In the genomic region with DNA sequence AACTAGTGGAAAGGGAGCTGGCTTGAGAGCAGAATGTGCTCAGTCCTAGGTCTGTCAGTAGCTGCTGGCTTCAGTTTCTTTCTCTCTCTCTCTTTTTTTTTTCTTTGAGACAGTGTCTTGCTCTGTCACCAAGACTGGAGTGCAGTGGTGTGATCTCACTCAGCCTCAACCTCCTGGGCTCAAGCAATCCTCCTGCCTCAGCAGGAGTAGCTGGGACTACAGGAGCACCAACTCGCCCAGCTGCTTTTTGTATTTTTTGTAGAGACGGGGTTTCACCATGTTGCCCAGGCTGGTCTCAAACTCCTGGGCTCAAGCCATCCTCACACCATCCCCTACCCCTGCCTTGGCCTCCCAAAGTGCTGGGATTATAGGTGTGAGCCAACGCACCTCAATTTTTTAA, we compare ENCODE assay signal across 12 cellular contexts. TPM values are rescaled to one million over a fixed set of nuclear protein-coding genes. Genes with fewer than 3 reads are reported as not detected.
DNase-seq lines count a peak whose midpoint lies in the region; ATAC-seq, FAIRE-seq and TF ChIP-seq lines count a peak whose summit lies in the region.
"Not testable (repeated sequence)": the region's sequence is repeated elsewhere in the genome, so short reads cannot be mapped to it uniquely, and the experiment has no call there.
"Had no signal": no experiment of that assay in that cellular context is flagged by ENCODE, and none has a peak within 500 bp of the region (broad histone marks: within the 10 kb centered on the region; RNA-seq: fewer than 3 reads in every experiment).

No MANE protein-coding gene starts in this region.

- not testable (repeated sequence) for H3K4me3 ChIP-seq in BLaER1; endodermal cell (ENCODE audit: low read length); HepG2 (replicated peaks in 1 of 3; ENCODE audit: insufficient read depth in 1 of 3, low read depth in 2 of 3, low read length in 3 of 3); skeletal muscle satellite cell (ENCODE audit: low read length); uterus
- H3K4me3 ChIP-seq in Loucy (ENCODE audit: low read length, poor library complexity, severe bottlenecking): peak overlapping the region; percentile 34
- H3K4me3 ChIP-seq in fibroblast of the aortic adventitia (ENCODE audit: low read depth, low read length): peak overlapping the region; percentile 33

- H3K9me3 Mint-ChIP-seq in endodermal cell, nephron: not testable (repeated sequence)

- H3F3A ChIP-seq in Loucy (ENCODE audit: low read depth): not testable (repeated sequence)

- H3K9me3 ChIP-seq in BLaER1; Loucy (ENCODE audit: insufficient read depth, low read depth, low read length); endodermal cell (ENCODE audit: control insufficient read depth, low read length); HepG2 (ENCODE audit: low read length); skeletal muscle satellite cell (replicated peaks; ENCODE audit: low read length); uterus: not testable (repeated sequence)

- peaks cover 27% of the 10 kb centered on the region for H3K79me2 ChIP-seq in Loucy (ENCODE audit: insufficient read depth, low read length)
- not testable (repeated sequence) for H3K79me2 ChIP-seq in HepG2 (ENCODE audit: insufficient read depth, low read length)

- in situ Hi-C loops in HepG2 (cut with HindIII; ENCODE audit: extremely low pct_ligation_motif_present, low pct_unique_long_range_greater_than_20kb): not testable (repeated sequence)

- ATAC-seq in HepG2: not testable (repeated sequence)

- not testable (repeated sequence) for H3K27me3 ChIP-seq in BLaER1; Loucy (ENCODE audit: insufficient read depth, low read length, poor library complexity, severe bottlenecking); endodermal cell (ENCODE audit: control insufficient read depth, insufficient read depth, low read length, poor library complexity, severe bottlenecking); skeletal muscle satellite cell (ENCODE audit: control insufficient read depth, insufficient read depth, low read length); uterus
- peaks cover 22 to 56% of the 10 kb centered on the region in 2 experiments for H3K27me3 ChIP-seq in HepG2 (ENCODE audit: control insufficient read depth in 1 of 2, insufficient read depth in 2 of 2, low read length in 2 of 2)

- CTCF ChIA-PET in HepG2 (lab: Yijun Ruan, JAX; ENCODE audit: low intra/inter-chr PET ratio, low total read pairs): not testable (repeated sequence)

- H3K27me3 Mint-ChIP-seq in endodermal cell (ENCODE audit: insufficient read depth); nephron (ENCODE audit: low read depth): not testable (repeated sequence)

- not testable (repeated sequence) for H3K9me2 ChIP-seq in Loucy (replicated peaks; ENCODE audit: low read depth, low read length)

- not testable (repeated sequence) for H3K27ac Mint-ChIP-seq in endodermal cell
- H3K27ac Mint-ChIP-seq in nephron: peak overlapping the region; percentile 73 to 96 (median 89)

- H3K36me3 ChIP-seq in BLaER1: peaks cover 68% of the 10 kb centered on the region
- H3K36me3 ChIP-seq in Loucy (ENCODE audit: insufficient read depth, low read length); endodermal cell (ENCODE audit: control insufficient read depth, insufficient read depth, low read length); HepG2 (replicated peaks in 1 of 2; ENCODE audit: control insufficient read depth in 1 of 2, insufficient read depth in 2 of 2, low read length in 2 of 2); uterus: not testable (repeated sequence)
- H3K36me3 ChIP-seq in skeletal muscle satellite cell (ENCODE audit: insufficient read depth, low read length): peaks cover 21% of the 10 kb centered on the region

- POLR2A ChIA-PET in HepG2 (lab: Yijun Ruan, JAX): interaction anchor here (1.0 to 3.7 kb wide), 4 partner anchors 27 to 70 kb away, joined by 3 to 19 read pairs (median 10); partner anchors contain the start of genes CBLN3, KHNYN and NYNRIN

- H3K4me2 ChIP-seq in BLaER1: peak overlapping the region; percentile 99; the same call in 1 of the 2 replicates
- peak overlapping the region; percentile 97 for H3K4me2 ChIP-seq in Loucy (ENCODE audit: low read depth, low read length, poor library complexity, severe bottlenecking)
- not testable (repeated sequence) for H3K4me2 ChIP-seq in HepG2 (ENCODE audit: low read depth, low read length)
- H3K4me2 ChIP-seq in skeletal muscle satellite cell (ENCODE audit: low read length): peak overlapping the region; percentile 4

- TF ChIP-seq EP300 in HepG2 (IDR thresholded peaks at IDR 0.05; ENCODE audit: low read depth in 2 of 2, low read length in 2 of 2); HepG2 (CRISPR knock-in tag; IDR thresholded peaks at IDR 0.05; ENCODE audit: borderline replicate concordance): not testable (repeated sequence)

- H3K27ac ChIP-seq in BLaER1 (peak overlapping the region; percentile 4; the same call in 1 of the 2 replicates), uterus (peak overlapping the region; percentile 17 to 36)
- H3K27ac ChIP-seq in endodermal cell (ENCODE audit: low read depth, low read length); HepG2 (ENCODE audit: extremely low read length, insufficient read depth, low read length): not testable (repeated sequence)

- 73 to 95% methylated on average over 2 to 3 of the region's 3 CpGs for WGBS in endodermal cell (ENCODE audit: insufficient coverage in 1 of 2, insufficient read length in 1 of 2), 2 experiments
- 30% methylated on average over 3 of the region's 3 CpGs for WGBS in HepG2 (ENCODE audit: low lambda C conversion rate)

- H3K9ac ChIP-seq in BLaER1; endodermal cell (ENCODE audit: extremely low read depth, low read length, poor library complexity, severe bottlenecking); HepG2 (ENCODE audit: insufficient read depth, low read depth, low read length); skeletal muscle satellite cell (ENCODE audit: low read depth, low read length): not testable (repeated sequence)
- H3K9ac ChIP-seq in Loucy (ENCODE audit: low read depth, low read length, poor library complexity, severe bottlenecking): peak overlapping the region; percentile 45

- H3K4me3 Mint-ChIP-seq in endodermal cell: not testable (repeated sequence)
- peak overlapping the region; percentile 72 to 87 (median 83) for H3K4me3 Mint-ChIP-seq in nephron

- not testable (repeated sequence) for TF ChIP-seq CTCF in Loucy (conservative IDR thresholded peaks at IDR 0.05; ENCODE audit: low read length); endodermal cell (conservative IDR thresholded peaks at IDR 0.05); fibroblast of the aortic adventitia (IDR thresholded peaks at IDR 0.05; ENCODE audit: insufficient read depth, low read length); HepG2 (CRISPR knock-in tag; IDR thresholded peaks at IDR 0.05); nephron (IDR thresholded peaks at IDR 0.05; ENCODE audit: unreplicated experiment in 3 of 3); uterus (IDR thresholded peaks at IDR 0.05)

- H3K4me1 Mint-ChIP-seq in endodermal cell: not testable (repeated sequence)
- peaks cover 43% of the 10 kb centered on the region for H3K4me1 Mint-ChIP-seq in nephron

- peaks cover 14% of the 10 kb centered on the region; the same call in 1 of the 2 replicates for H4K20me1 ChIP-seq in BLaER1
- H4K20me1 ChIP-seq in Loucy (ENCODE audit: insufficient read depth, low read length, poor library complexity, severe bottlenecking); HepG2 (ENCODE audit: insufficient read depth, low read length): not testable (repeated sequence)

- DNase-seq in endodermal cell: peak; percentile 10
- DNase-seq in fibroblast of the aortic adventitia (ENCODE audit: low read depth); HepG2 (ENCODE audit: low spot score); uterus: not testable (repeated sequence)

- not testable (repeated sequence) for H2AFZ ChIP-seq in Loucy (ENCODE audit: low read length); HepG2 (ENCODE audit: low read length)

- TF ChIP-seq POLR2A in HepG2 (IDR thresholded peaks at IDR 0.05; ENCODE audit: insufficient read depth in 1 of 2, low read depth in 2 of 2, low read length in 2 of 2); uterus (IDR thresholded peaks at IDR 0.05): not testable (repeated sequence)

- H3K4me1 ChIP-seq in BLaER1 (peaks cover 66% of the 10 kb centered on the region), Loucy (ENCODE audit: insufficient read depth, low read length, poor library complexity, severe bottlenecking) (peaks cover 46% of the 10 kb centered on the region), HepG2 (ENCODE audit: insufficient read depth, low read length) (peaks cover 18% of the 10 kb centered on the region), skeletal muscle satellite cell (ENCODE audit: control insufficient read depth, insufficient read depth, low read length) (peaks cover 17% of the 10 kb centered on the region)
- not testable (repeated sequence) for H3K4me1 ChIP-seq in endodermal cell (ENCODE audit: control insufficient read depth, insufficient read depth, low read length); uterus

- FAIRE-seq in HepG2 (lab: Jason Lieb, UNC): not testable (repeated sequence)

- TF ChIP-seq RAD21 in HepG2 (CRISPR knock-in tag; IDR thresholded peaks at IDR 0.05): not testable (repeated sequence)

- BruUV-seq in HepG2 (replicated peaks; lab: Mats Ljungman, UMichigan): not testable (repeated sequence)

- H3K36me3 Mint-ChIP-seq in endodermal cell (ENCODE audit: low read depth): not testable (repeated sequence)
- peaks cover 46% of the 10 kb centered on the region for H3K36me3 Mint-ChIP-seq in nephron (ENCODE audit: low read depth)

- intact Hi-C loops in HepG2 (cut with micrococcal nuclease; ENCODE audit: unreplicated experiment): loop anchor here (2.0 kb wide), 1 partner anchor 35 kb away; no protein-coding TSS in a partner anchor
- intact Hi-C loops in uterus (cut with DNase I; ENCODE audit: low total_unique reads): not testable (repeated sequence)

RNA-seq across cellular contexts. Expression of gene NFATC4, which starts 3.6 kb away (rescaled TPM):
- total RNA-seq in endodermal cell (10 to 100 TPM; 24.8 to 34.1 TPM), fibroblast of the aortic adventitia (ENCODE audit: low replicate concordance) (77.9 and 221 TPM in 2 replicates), HepG2 (2016; rRNA removed; fragmentation: Illumina TruSeq; extraction: Trizol) (0.04 TPM in 1 of 2 replicates, not detected in the other), uterus (100 to 1,000 TPM in 1 of 4 donors, 10 to 100 TPM in 3; 25.6 to 187 (median 86.4) TPM)
- polyA plus RNA-seq in endodermal cell (2013, experiment 1 of 2): 90.1 TPM
- 70.2 TPM for polyA plus RNA-seq in endodermal cell (2013, experiment 2 of 2)
- not detected in 2 replicates for total RNA-seq in HepG2 (2016; cell fraction: cytosol; rRNA removed; fragmentation: Illumina TruSeq; extraction: Trizol; ENCODE audit: low read depth)
- 0.11 TPM in 1 of 2 replicates, not detected in the other for total RNA-seq in HepG2 (2016; cell fraction: insoluble cytoplasmic fraction; rRNA removed; fragmentation: Illumina TruSeq; extraction: Trizol)
- total RNA-seq in HepG2 (2016; cell fraction: membrane; rRNA removed; fragmentation: Illumina TruSeq; extraction: Trizol): not detected in 2 replicates
- total RNA-seq in HepG2 (2016; cell fraction: nucleus; rRNA removed; fragmentation: Illumina TruSeq; extraction: Trizol): 0.34 TPM in 1 of 2 replicates, not detected in the other
- 0.15 and 0.24 TPM in 2 replicates for polyA plus RNA-seq in HepG2 (2011; rRNA removed)
- 0.03 and 0.05 TPM in 2 replicates for polyA plus RNA-seq in HepG2 (2011; cell fraction: cytosol; rRNA removed)
- 1.6 and 2.4 TPM in 2 replicates for polyA plus RNA-seq in HepG2 (2011; cell fraction: nucleus; rRNA removed)
- polyA plus RNA-seq in HepG2 (2012): 0.17 and 0.40 TPM in 2 replicates
- polyA plus RNA-seq in HepG2 (2016; cell fraction: cytosol; fragmentation: Illumina TruSeq; extraction: Trizol; ENCODE audit: low read depth): not detected in 2 replicates
- polyA plus RNA-seq in HepG2 (2016; cell fraction: insoluble cytoplasmic fraction; fragmentation: Illumina TruSeq; extraction: Trizol; ENCODE audit: low read depth): not detected in 2 replicates
- not detected in 2 replicates for polyA plus RNA-seq in HepG2 (2016; cell fraction: membrane; fragmentation: Illumina TruSeq; extraction: Trizol; ENCODE audit: low read depth)
- polyA plus RNA-seq in HepG2 (2016; cell fraction: nucleus; fragmentation: Illumina TruSeq; extraction: Trizol; ENCODE audit: insufficient read depth, low read depth): 0.47 TPM in 1 of 2 replicates, not detected in the other
- polyA minus RNA-seq in HepG2 (2011; rRNA and poly(A)+ RNA removed; ENCODE audit: low replicate concordance): 0.32 TPM in 1 of 2 replicates, not detected in the other
- polyA minus RNA-seq in HepG2 (2011; cell fraction: cytosol; rRNA and poly(A)+ RNA removed): not detected in 2 replicates
- polyA minus RNA-seq in HepG2 (2011; cell fraction: nucleus; rRNA and poly(A)+ RNA removed): 0.37 and 0.39 TPM in 2 replicates
- 23.3 and 24.9 TPM in 2 replicates for total RNA-seq in skeletal muscle satellite cell (2012; rRNA removed)
- total RNA-seq: CD4-positive, CD25-positive, alpha-beta regulatory T cell had no signal
- polyA plus RNA-seq: CD4-positive, CD25-positive, alpha-beta regulatory T cell had no signal

RNA-seq across cellular contexts. Expression of gene NYNRIN, which starts 27.2 kb away (rescaled TPM):
- total RNA-seq in endodermal cell (10 to 100 TPM; 19.5 to 19.7 TPM), fibroblast of the aortic adventitia (ENCODE audit: low replicate concordance) (14.1 and 45.1 TPM in 2 replicates), HepG2 (2016; rRNA removed; fragmentation: Illumina TruSeq; extraction: Trizol) (1.1 and 1.3 TPM in 2 replicates), uterus (10 to 100 TPM in 3 of 4 donors, 1 to 10 TPM in 1; 4.9 to 51.1 (median 27.3) TPM)
- polyA plus RNA-seq in endodermal cell (2013, experiment 1 of 2): 26.5 TPM
- polyA plus RNA-seq in endodermal cell (2013, experiment 2 of 2): 26.2 TPM
- 0.09 and 0.10 TPM in 2 replicates for total RNA-seq in HepG2 (2016; cell fraction: cytosol; rRNA removed; fragmentation: Illumina TruSeq; extraction: Trizol; ENCODE audit: low read depth)
- 0.91 and 1.1 TPM in 2 replicates for total RNA-seq in HepG2 (2016; cell fraction: insoluble cytoplasmic fraction; rRNA removed; fragmentation: Illumina TruSeq; extraction: Trizol)
- 0.24 and 0.34 TPM in 2 replicates for total RNA-seq in HepG2 (2016; cell fraction: membrane; rRNA removed; fragmentation: Illumina TruSeq; extraction: Trizol)
- 1.0 and 1.4 TPM in 2 replicates for total RNA-seq in HepG2 (2016; cell fraction: nucleus; rRNA removed; fragmentation: Illumina TruSeq; extraction: Trizol)
- 0.63 and 0.95 TPM in 2 replicates for polyA plus RNA-seq in HepG2 (2011; rRNA removed)
- 0.39 and 0.44 TPM in 2 replicates for polyA plus RNA-seq in HepG2 (2011; cell fraction: cytosol; rRNA removed)
- polyA plus RNA-seq in HepG2 (2011; cell fraction: nucleus; rRNA removed): 2.0 and 2.1 TPM in 2 replicates
- polyA plus RNA-seq in HepG2 (2012): 1.8 and 5.9 TPM in 2 replicates
- 0.07 and 0.08 TPM in 2 replicates for polyA plus RNA-seq in HepG2 (2016; cell fraction: cytosol; fragmentation: Illumina TruSeq; extraction: Trizol; ENCODE audit: low read depth)
- 0.72 and 0.83 TPM in 2 replicates for polyA plus RNA-seq in HepG2 (2016; cell fraction: insoluble cytoplasmic fraction; fragmentation: Illumina TruSeq; extraction: Trizol; ENCODE audit: low read depth)
- 0.13 and 0.14 TPM in 2 replicates for polyA plus RNA-seq in HepG2 (2016; cell fraction: membrane; fragmentation: Illumina TruSeq; extraction: Trizol; ENCODE audit: low read depth)
- polyA plus RNA-seq in HepG2 (2016; cell fraction: nucleus; fragmentation: Illumina TruSeq; extraction: Trizol; ENCODE audit: insufficient read depth, low read depth): 1.2 and 1.5 TPM in 2 replicates
- polyA minus RNA-seq in HepG2 (2011; rRNA and poly(A)+ RNA removed; ENCODE audit: low replicate concordance): 2.4 TPM in 1 of 2 replicates, not detected in the other
- polyA minus RNA-seq in HepG2 (2011; cell fraction: cytosol; rRNA and poly(A)+ RNA removed): 1.4 and 1.5 TPM in 2 replicates
- 1.7 and 1.9 TPM in 2 replicates for polyA minus RNA-seq in HepG2 (2011; cell fraction: nucleus; rRNA and poly(A)+ RNA removed)
- total RNA-seq in skeletal muscle satellite cell (2012; rRNA removed): 1.3 and 1.8 TPM in 2 replicates

RNA-seq across cellular contexts. Expression of gene RIPK3, which starts 31.8 kb away (rescaled TPM):
- not detected for total RNA-seq in endodermal cell
- polyA plus RNA-seq in endodermal cell (2013, experiment 1 of 2): not detected
- not detected for polyA plus RNA-seq in endodermal cell (2013, experiment 2 of 2)
- total RNA-seq in fibroblast of the aortic adventitia (ENCODE audit: low replicate concordance): 0.99 and 3.0 TPM in 2 replicates
- total RNA-seq in HepG2 (2016; rRNA removed; fragmentation: Illumina TruSeq; extraction: Trizol): not detected in 2 replicates
- not detected in 2 replicates for total RNA-seq in HepG2 (2016; cell fraction: cytosol; rRNA removed; fragmentation: Illumina TruSeq; extraction: Trizol; ENCODE audit: low read depth)
- not detected in 2 replicates for total RNA-seq in HepG2 (2016; cell fraction: insoluble cytoplasmic fraction; rRNA removed; fragmentation: Illumina TruSeq; extraction: Trizol)
- total RNA-seq in HepG2 (2016; cell fraction: membrane; rRNA removed; fragmentation: Illumina TruSeq; extraction: Trizol): not detected in 2 replicates
- not detected in 2 replicates for total RNA-seq in HepG2 (2016; cell fraction: nucleus; rRNA removed; fragmentation: Illumina TruSeq; extraction: Trizol)
- polyA plus RNA-seq in HepG2 (2011; rRNA removed): not detected in 2 replicates
- polyA plus RNA-seq in HepG2 (2011; cell fraction: cytosol; rRNA removed): not detected in 2 replicates
- polyA plus RNA-seq in HepG2 (2011; cell fraction: nucleus; rRNA removed): not detected in 2 replicates
- polyA plus RNA-seq in HepG2 (2012): not detected in 2 replicates
- polyA plus RNA-seq in HepG2 (2016; cell fraction: cytosol; fragmentation: Illumina TruSeq; extraction: Trizol; ENCODE audit: low read depth): not detected in 2 replicates
- not detected in 2 replicates for polyA plus RNA-seq in HepG2 (2016; cell fraction: insoluble cytoplasmic fraction; fragmentation: Illumina TruSeq; extraction: Trizol; ENCODE audit: low read depth)
- polyA plus RNA-seq in HepG2 (2016; cell fraction: membrane; fragmentation: Illumina TruSeq; extraction: Trizol; ENCODE audit: low read depth): not detected in 2 replicates
- not detected in 2 replicates for polyA plus RNA-seq in HepG2 (2016; cell fraction: nucleus; fragmentation: Illumina TruSeq; extraction: Trizol; ENCODE audit: insufficient read depth, low read depth)
- polyA minus RNA-seq in HepG2 (2011; rRNA and poly(A)+ RNA removed; ENCODE audit: low replicate concordance): not detected in 2 replicates
- polyA minus RNA-seq in HepG2 (2011; cell fraction: cytosol; rRNA and poly(A)+ RNA removed): not detected in 2 replicates
- not detected in 2 replicates for polyA minus RNA-seq in HepG2 (2011; cell fraction: nucleus; rRNA and poly(A)+ RNA removed)
- 0.22 and 0.51 TPM in 2 replicates for total RNA-seq in skeletal muscle satellite cell (2012; rRNA removed)
- total RNA-seq in uterus: 100 to 1,000 TPM in 1 of 4 donors, 1 to 10 TPM in 2, under 1 TPM in 1; 0.29 to 123 (median 6.0) TPM
- total RNA-seq: Daoy, H4 had no signal
- polyA plus RNA-seq: AG04450 had no signal

RNA-seq across cellular contexts. Expression of gene ADCY4, which starts 36.7 kb away (rescaled TPM):
- total RNA-seq in endodermal cell: not detected
- polyA plus RNA-seq in endodermal cell (2013, experiment 1 of 2): 0.53 TPM
- 1.2 TPM for polyA plus RNA-seq in endodermal cell (2013, experiment 2 of 2)
- total RNA-seq in fibroblast of the aortic adventitia (ENCODE audit: low replicate concordance): 1.2 and 6.3 TPM in 2 replicates
- total RNA-seq in HepG2 (2016; rRNA removed; fragmentation: Illumina TruSeq; extraction: Trizol): not detected in 2 replicates
- not detected in 2 replicates for total RNA-seq in HepG2 (2016; cell fraction: cytosol; rRNA removed; fragmentation: Illumina TruSeq; extraction: Trizol; ENCODE audit: low read depth)
- total RNA-seq in HepG2 (2016; cell fraction: insoluble cytoplasmic fraction; rRNA removed; fragmentation: Illumina TruSeq; extraction: Trizol): not detected in 2 replicates
- not detected in 2 replicates for total RNA-seq in HepG2 (2016; cell fraction: membrane; rRNA removed; fragmentation: Illumina TruSeq; extraction: Trizol)
- not detected in 2 replicates for total RNA-seq in HepG2 (2016; cell fraction: nucleus; rRNA removed; fragmentation: Illumina TruSeq; extraction: Trizol)
- polyA plus RNA-seq in HepG2 (2011; rRNA removed): 0.03 TPM in 1 of 2 replicates, not detected in the other
- polyA plus RNA-seq in HepG2 (2011; cell fraction: cytosol; rRNA removed): not detected in 2 replicates
- polyA plus RNA-seq in HepG2 (2011; cell fraction: nucleus; rRNA removed): 0.31 and 0.50 TPM in 2 replicates
- polyA plus RNA-seq in HepG2 (2012): 0.20 TPM in 1 of 2 replicates, not detected in the other
- polyA plus RNA-seq in HepG2 (2016; cell fraction: cytosol; fragmentation: Illumina TruSeq; extraction: Trizol; ENCODE audit: low read depth): not detected in 2 replicates
- not detected in 2 replicates for polyA plus RNA-seq in HepG2 (2016; cell fraction: insoluble cytoplasmic fraction; fragmentation: Illumina TruSeq; extraction: Trizol; ENCODE audit: low read depth)
- polyA plus RNA-seq in HepG2 (2016; cell fraction: membrane; fragmentation: Illumina TruSeq; extraction: Trizol; ENCODE audit: low read depth): not detected in 2 replicates
- 0.19 TPM in 1 of 2 replicates, not detected in the other for polyA plus RNA-seq in HepG2 (2016; cell fraction: nucleus; fragmentation: Illumina TruSeq; extraction: Trizol; ENCODE audit: insufficient read depth, low read depth)
- 0.22 TPM in 1 of 2 replicates, not detected in the other for polyA minus RNA-seq in HepG2 (2011; rRNA and poly(A)+ RNA removed; ENCODE audit: low replicate concordance)
- polyA minus RNA-seq in HepG2 (2011; cell fraction: cytosol; rRNA and poly(A)+ RNA removed): not detected in 2 replicates
- polyA minus RNA-seq in HepG2 (2011; cell fraction: nucleus; rRNA and poly(A)+ RNA removed): 0.99 TPM in 1 of 2 replicates, not detected in the other
- 1.7 and 5.1 TPM in 2 replicates for total RNA-seq in skeletal muscle satellite cell (2012; rRNA removed)
- total RNA-seq in uterus: 100 to 1,000 TPM in 2 of 4 donors, 10 to 100 TPM in 2; 22.8 to 138 (median 86.1) TPM
- total RNA-seq: H4 had no signal

RNA-seq across cellular contexts. Expression of gene CBLN3, which starts 57.9 kb away (rescaled TPM):
- 1 to 10 TPM; 2.1 to 2.4 TPM for total RNA-seq in endodermal cell
- polyA plus RNA-seq in endodermal cell (2013, experiment 1 of 2): 0.46 TPM
- 0.83 TPM for polyA plus RNA-seq in endodermal cell (2013, experiment 2 of 2)
- 5.9 and 6.2 TPM in 2 replicates for total RNA-seq in fibroblast of the aortic adventitia (ENCODE audit: low replicate concordance)
- total RNA-seq in HepG2 (2016; rRNA removed; fragmentation: Illumina TruSeq; extraction: Trizol): 0.45 and 0.66 TPM in 2 replicates
- total RNA-seq in HepG2 (2016; cell fraction: cytosol; rRNA removed; fragmentation: Illumina TruSeq; extraction: Trizol; ENCODE audit: low read depth): 0.62 and 0.81 TPM in 2 replicates
- total RNA-seq in HepG2 (2016; cell fraction: insoluble cytoplasmic fraction; rRNA removed; fragmentation: Illumina TruSeq; extraction: Trizol): 0.58 and 0.78 TPM in 2 replicates
- 1.3 TPM in 2 replicates for total RNA-seq in HepG2 (2016; cell fraction: membrane; rRNA removed; fragmentation: Illumina TruSeq; extraction: Trizol)
- 0.47 and 0.60 TPM in 2 replicates for total RNA-seq in HepG2 (2016; cell fraction: nucleus; rRNA removed; fragmentation: Illumina TruSeq; extraction: Trizol)
- polyA plus RNA-seq in HepG2 (2011; rRNA removed): 0.74 and 0.98 TPM in 2 replicates
- polyA plus RNA-seq in HepG2 (2011; cell fraction: cytosol; rRNA removed): 0.71 and 0.97 TPM in 2 replicates
- 1.3 and 1.8 TPM in 2 replicates for polyA plus RNA-seq in HepG2 (2011; cell fraction: nucleus; rRNA removed)
- 0.77 and 1.9 TPM in 2 replicates for polyA plus RNA-seq in HepG2 (2012)
- polyA plus RNA-seq in HepG2 (2016; cell fraction: cytosol; fragmentation: Illumina TruSeq; extraction: Trizol; ENCODE audit: low read depth): 0.70 and 0.86 TPM in 2 replicates
- 0.62 and 1.3 TPM in 2 replicates for polyA plus RNA-seq in HepG2 (2016; cell fraction: insoluble cytoplasmic fraction; fragmentation: Illumina TruSeq; extraction: Trizol; ENCODE audit: low read depth)
- polyA plus RNA-seq in HepG2 (2016; cell fraction: membrane; fragmentation: Illumina TruSeq; extraction: Trizol; ENCODE audit: low read depth): 1.4 TPM in 2 replicates
- polyA plus RNA-seq in HepG2 (2016; cell fraction: nucleus; fragmentation: Illumina TruSeq; extraction: Trizol; ENCODE audit: insufficient read depth, low read depth): 1.3 and 1.6 TPM in 2 replicates
- 0.37 and 0.92 TPM in 2 replicates for polyA minus RNA-seq in HepG2 (2011; rRNA and poly(A)+ RNA removed; ENCODE audit: low replicate concordance)
- polyA minus RNA-seq in HepG2 (2011; cell fraction: cytosol; rRNA and poly(A)+ RNA removed): 0.30 and 0.35 TPM in 2 replicates
- 0.52 and 0.75 TPM in 2 replicates for polyA minus RNA-seq in HepG2 (2011; cell fraction: nucleus; rRNA and poly(A)+ RNA removed)
- 1.5 and 3.3 TPM in 2 replicates for total RNA-seq in skeletal muscle satellite cell (2012; rRNA removed)
- 1 to 10 TPM in 3 of 4 donors, not detected in 1; 1.3 to 3.3 (median 3.2) TPM for total RNA-seq in uterus
- total RNA-seq: Daoy had no signal

Comparison
In these comparisons a context has a peak if more than half of its experiments do, and no peak if none do; other contexts are left out.
1. RNA of gene NFATC4, which starts 3.6 kb away (total RNA-seq): 25.6 to 187 TPM in uterus, 77.9 to 221 TPM in fibroblast of the aortic adventitia and 24.8 to 34.1 TPM in endodermal cell; 0.04 to 0.34 TPM in HepG2; every median in the first group is over 10 times any median in the second.